Comparison of ENCODE assay signal across 32 cellular contexts in the genomic region with DNA sequence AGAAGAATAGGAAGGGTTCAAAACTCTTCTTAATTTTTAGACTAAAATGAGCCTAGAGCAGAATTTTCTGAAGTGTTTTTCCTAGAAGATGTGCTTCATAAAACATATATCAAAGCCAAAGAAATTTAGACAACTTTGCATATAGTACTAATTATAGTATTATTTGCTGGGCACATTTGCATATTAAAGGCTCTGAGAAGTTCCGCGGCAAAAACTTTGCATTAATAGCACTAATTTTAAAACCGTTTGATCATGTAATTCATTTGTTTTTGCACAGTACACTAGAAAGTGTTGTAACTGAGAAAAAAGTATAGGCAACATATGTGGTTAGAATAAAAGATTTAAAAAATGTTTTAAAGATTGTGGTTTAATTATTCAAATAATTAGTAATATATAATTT.
"Had no signal": no experiment of that assay in that cellular context is flagged by ENCODE, and none has a peak within 500 bp of the region (broad histone marks: within the 10 kb centered on the region; RNA-seq: fewer than 3 reads in every experiment).

No MANE protein-coding gene starts in this region.

- H3K4me1 ChIP-seq: adrenal gland, body of pancreas, breast epithelium had no signal

- H3K4me3 ChIP-seq: adrenal gland, ascending aorta, body of pancreas, breast epithelium, cardiac muscle cell had no signal

- H3K27ac ChIP-seq: adrenal gland, ascending aorta, body of pancreas, brain microvascular endothelial cell, breast epithelium, cardiac muscle cell had no signal

- H3K36me3 ChIP-seq: adrenal gland, ascending aorta, brain microvascular endothelial cell, breast epithelium, cardiac muscle cell had no signal

- FAIRE-seq: bronchial epithelial cell had no signal

- ATAC-seq: activated naive CD4-positive, alpha-beta T cell treated with anti-CD3 and anti-CD28 coated beads, Interleukin-2, amount 50 U/mL, for 72 hours; activated naive CD8-positive, alpha-beta T cell treated with anti-CD3 and anti-CD28 coated beads, Interleukin-2, amount 50 U/mL, for 24 hours; activated T-cell treated with anti-CD3 and anti-CD28 coated beads, Interleukin-2, amount 50 U/mL, for 4 hours; activated T-cell treated with anti-CD3 and anti-CD28 coated beads, Interleukin-2, amount 50 U/mL, for 72 hours; activated T-helper 17 cell treated with anti-CD3 and anti-CD28 coated beads, Interleukin-2, amount 50 U/mL, for 72 hours; body of pancreas had no signal

- H3K27me3 ChIP-seq: adrenal gland, ascending aorta, body of pancreas, brain microvascular endothelial cell, breast epithelium had no signal

- H3K9me3 ChIP-seq: adrenal gland, ascending aorta, body of pancreas, breast epithelium had no signal

- DNase-seq: activated effector memory CD4-positive, alpha-beta T cell treated with anti-CD3 and anti-CD28 coated beads, Interleukin-2, amount 50 U/mL, for 16 hours; activated effector memory CD4-positive, alpha-beta T cell treated with Interleukin-2 at 50 U/mL for 16 hours; activated gamma-delta T cell; activated gamma-delta T cell treated with Interleukin-2 at 50 U/mL for 16 hours; activated naive CD4-positive, alpha-beta T cell; activated naive CD4-positive, alpha-beta T cell treated with anti-CD3 and anti-CD28 coated beads for 36 hours; activated naive CD4-positive, alpha-beta T cell treated with anti-CD3 and anti-CD28 coated beads, Interleukin-2, amount 10 ng/mL, durations not matched to agents 7 days and 5 days; activated naive CD4-positive, alpha-beta T cell treated with anti-CD3 and anti-CD28 coated beads, Interleukin-2, amount 50 U/mL, for 16 hours; activated naive CD4-positive, alpha-beta T cell treated with Interleukin-2 at 50 U/mL for 16 hours; activated naive CD8-positive, alpha-beta T cell treated with anti-CD3 and anti-CD28 coated beads for 36 hours; activated naive CD8-positive, alpha-beta T cell treated with anti-CD3 and anti-CD28 coated beads, Interleukin-2, amount 10 ng/mL, durations not matched to agents 7 days and 5 days; activated naive CD8-positive, alpha-beta T cell treated with anti-CD3 and anti-CD28 coated beads, Interleukin-2, amount 50 U/mL, for 24 hours; activated T-cell treated with anti-CD3 and anti-CD28 coated beads, Interleukin-2, amount 50 U/mL, for 24 hours; activated T-cell treated with anti-CD3 and anti-CD28 coated beads, Interleukin-2, amount 50 U/mL, for 4 hours; activated T-cell treated with anti-CD3 and anti-CD28 coated beads, Interleukin-2, amount 50 U/mL, for 48 hours; activated T-cell treated with anti-CD3 and anti-CD28 coated beads, Interleukin-2, amount 50 U/mL, for 72 hours; adrenal gland; amniotic stem cell; amygdala; anterior cingulate cortex; aorta; body of pancreas; brain microvascular endothelial cell; caudate nucleus; central memory CD4-positive, alpha-beta T cell; cerebellar nuclear complex had no signal
